In genomic region chr5:64384761-64385160, GRCh38 we compare ENCODE assay signal across 8 cellular contexts.
DNase-seq lines count a peak whose midpoint lies in the region; ATAC-seq, FAIRE-seq and TF ChIP-seq lines count a peak whose summit lies in the region.

No MANE protein-coding gene starts in this region.

- DNase-seq in GM18507 (ENCODE audit: extremely low spot score, insufficient read length, low read depth) = peak; percentile 0
- peak; percentile 2 for DNase-seq in HCT116 (ENCODE audit: low read depth, low spot score)
- peak; percentile 34 for DNase-seq in NAMALWA (ENCODE audit: low spot score)
- peak; percentile 20 for DNase-seq in glomerular endothelial cell (ENCODE audit: extremely low read depth, low read depth, low spot score)
- no peak for DNase-seq in activated effector memory CD4-positive, alpha-beta T cell treated with Interleukin-2 at 50 U/mL for 16 hours
- DNase-seq in midbrain (lab: John Stamatoyannopoulos, UW) = no peak
- no peak for DNase-seq in T-helper 17 cell
- no peak for DNase-seq in activated T-cell treated with anti-CD3 and anti-CD28 coated beads for 4 hours

- H3K27ac ChIP-seq in HCT116 (ENCODE audit: low read depth, low read length) = no peak overlapping the region

- H3K36me3 Mint-ChIP-seq in T-helper 17 cell (ENCODE audit: low read depth) = no peaks in the 10 kb centered on the region

- H2AFZ ChIP-seq in HCT116 (ENCODE audit: low read depth, low read length, poor library complexity, severe bottlenecking) = no peak overlapping the region

- no peaks in the 10 kb centered on the region for H3K27me3 Mint-ChIP-seq in T-helper 17 cell

- H3K27ac Mint-ChIP-seq in T-helper 17 cell = no peak overlapping the region

- no peak overlapping the region for H3K4me2 ChIP-seq in HCT116 (ENCODE audit: low read length)

- FAIRE-seq in GM18507 (lab: Jason Lieb, UNC) = peak; percentile 60

- H3K9me3 ChIP-seq in HCT116 (ENCODE audit: control insufficient read depth in 1 of 2, insufficient read depth in 1 of 2, low read depth in 1 of 2, low read length in 2 of 2) (no peaks in the 10 kb centered on the region), T-helper 17 cell (ENCODE audit: control insufficient read depth, low read length, poor library complexity, severe bottlenecking) (no peaks in the 10 kb centered on the region)

- CTCF ChIA-PET in HCT116 (lab: Charles Lee) = interaction anchor here (1.2 kb wide), 1 partner anchor 228 kb away, joined by 3 read pairs; no protein-coding TSS in a partner anchor

- H3K4me1 Mint-ChIP-seq in T-helper 17 cell = no peaks in the 10 kb centered on the region

- no peaks in the 10 kb centered on the region for H3K79me2 ChIP-seq in HCT116 (ENCODE audit: insufficient read depth, low read length)

- intact Hi-C loops in HCT116 (cut with micrococcal nuclease) = loop anchor here (5.0 kb wide), 1 partner anchor 228 kb away; no protein-coding TSS in a partner anchor

- POLR2A ChIA-PET in HCT116 (lab: Charles Lee) = no interaction called here

- no peak for TF ChIP-seq RAD21 in HCT116 (IDR thresholded peaks at IDR 0.05; ENCODE audit: low read depth)

- no peaks in the 10 kb centered on the region; the same call in 1 of the 2 replicates for H4K20me1 ChIP-seq in HCT116 (ENCODE audit: insufficient read depth)

- TF ChIP-seq CTCF in HCT116 (IDR thresholded peaks at IDR 0.05 in 2 of 3, conservative IDR thresholded peaks at IDR 0.05 in 1 of 3; ENCODE audit: borderline replicate concordance in 1 of 3, insufficient read depth in 1 of 3, low read depth in 2 of 3, low read length in 2 of 3) = peak in 2 of 3 experiments; percentile 30 to 35; a peak in 3 of 6 replicates

- ATAC-seq in HCT116 (peak; percentile 44; the same call in 1 of the 2 replicates), T-helper 17 cell (no peak)

- no peak overlapping the region for H3K9ac ChIP-seq in HCT116 (ENCODE audit: low read length)

- BruUV-seq in HCT116 (replicated peaks; lab: Mats Ljungman, UMichigan) = no TSS peak

- H3K4me3 ChIP-seq in HCT116 (replicated peaks in 1 of 2; ENCODE audit: low read depth in 1 of 2, low read length in 2 of 2) = no peak overlapping the region

- RAD21 ChIA-PET in HCT116 (lab: Charles Lee; ENCODE audit: low non-redundant PET in 1 of 2, low total read pairs in 2 of 2, uncharacterized antibody in 2 of 2, unreplicated experiment in 2 of 2) = no interaction called here

- H3K4me3 Mint-ChIP-seq in T-helper 17 cell = no peak overlapping the region

- no peaks in the 10 kb centered on the region for H3K27me3 ChIP-seq in HCT116 (ENCODE audit: insufficient read depth, low read length)

- no peaks in the 10 kb centered on the region for H3K9me2 ChIP-seq in HCT116 (ENCODE audit: insufficient read depth)

- TF ChIP-seq POLR2A in HCT116 (IDR thresholded peaks at IDR 0.05; ENCODE audit: borderline replicate concordance, extremely low read depth, insufficient read depth, insufficient read length) = no peak

- H3K4me1 ChIP-seq in HCT116 (ENCODE audit: control insufficient read depth in 1 of 2, insufficient read depth in 2 of 2, low read length in 2 of 2) = no peaks in the 10 kb centered on the region

- H3K36me3 ChIP-seq in HCT116 (ENCODE audit: control insufficient read depth in 1 of 2, insufficient read depth in 2 of 2, low read length in 2 of 2) = no peaks in the 10 kb centered on the region

TF ChIP-seq in HCT116, 20 proteins besides CTCF, POLR2A, EP300 and RAD21:
- TF ChIP-seq SIN3A (IDR thresholded peaks at IDR 0.05; ENCODE audit: low read depth) (no peak), ZBTB33 (IDR thresholded peaks at IDR 0.05; ENCODE audit: extremely low read depth, insufficient replicate concordance, low read length) (no peak), ZFX (IDR thresholded peaks at IDR 0.05) (no peak), ELF1 (IDR thresholded peaks at IDR 0.05; ENCODE audit: borderline replicate concordance, low read depth) (no peak), SRF (IDR thresholded peaks at IDR 0.05; ENCODE audit: low read depth) (no peak)

Comparison
In these comparisons a context has a peak if more than half of its experiments do, and no peak if none do; other contexts are left out.
1. DNase-seq: peak in GM18507 (single experiment), HCT116 (single experiment), NAMALWA (single experiment) and glomerular endothelial cell (single experiment); none in activated effector memory CD4-positive, alpha-beta T cell treated with Interleukin-2 at 50 U/mL for 16 hours (single experiment), midbrain (single experiment), T-helper 17 cell (0 of 3) and activated T-cell treated with anti-CD3 and anti-CD28 coated beads for 4 hours (single experiment).